Comparison of ENCODE assay signal across 1 cellular context in the genomic region with DNA sequence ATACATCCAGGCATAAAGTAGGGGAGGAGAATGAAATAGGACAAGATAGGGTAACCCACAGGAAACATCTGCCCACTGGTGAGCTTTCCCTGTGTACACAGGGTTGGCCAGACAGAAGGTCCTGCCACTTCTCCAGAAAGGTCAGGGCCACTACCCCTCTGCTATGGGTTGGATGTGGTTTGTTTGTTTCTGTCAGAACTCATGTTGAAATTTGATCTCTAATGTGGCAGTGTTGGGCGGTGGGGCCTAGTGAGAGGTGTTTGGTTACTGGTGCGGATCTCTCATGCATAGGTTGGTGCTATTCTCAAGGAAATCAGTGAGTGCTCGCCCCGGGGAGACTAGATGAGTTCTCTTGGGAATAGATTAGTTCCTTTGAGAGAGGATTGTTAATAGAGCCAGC.
A peak's percentile ranks its signal among the peaks of the same experiment; 100 is the strongest.
TF ChIP-seq lines count a peak whose summit lies in the region.

No MANE protein-coding gene starts in this region.

TF ChIP-seq in HepG2, 621 proteins besides CTCF, POLR2A, EP300 and RAD21 (continued from another document and continues in another):
- TF ChIP-seq ZNF253 (CRISPR knock-in tag; IDR thresholded peaks at IDR 0.05; ENCODE audit: borderline replicate concordance) = no peak
- no peak for TF ChIP-seq ZNF549 (CRISPR knock-in tag; IDR thresholded peaks at IDR 0.05)
- no peak for TF ChIP-seq ZMAT5 (CRISPR knock-in tag; IDR thresholded peaks at IDR 0.05; ENCODE audit: borderline replicate concordance, low read depth)
- peak; percentile 55; the same call in 1 of the 2 replicates for TF ChIP-seq ZNF331 (CRISPR knock-in tag; IDR thresholded peaks at IDR 0.05)
- TF ChIP-seq, protein P1, sequence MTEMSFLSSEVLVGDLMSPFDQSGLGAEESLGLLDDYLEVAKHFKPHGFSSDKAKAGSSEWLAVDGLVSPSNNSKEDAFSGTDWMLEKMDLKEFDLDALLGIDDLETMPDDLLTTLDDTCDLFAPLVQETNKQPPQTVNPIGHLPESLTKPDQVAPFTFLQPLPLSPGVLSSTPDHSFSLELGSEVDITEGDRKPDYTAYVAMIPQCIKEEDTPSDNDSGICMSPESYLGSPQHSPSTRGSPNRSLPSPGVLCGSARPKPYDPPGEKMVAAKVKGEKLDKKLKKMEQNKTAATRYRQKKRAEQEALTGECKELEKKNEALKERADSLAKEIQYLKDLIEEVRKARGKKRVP (CRISPR knock-in tag; IDR thresholded peaks at IDR 0.05) = peak in 1 of 2 experiments; percentile 31; a peak in 1 of 4 replicates
- no peak for TF ChIP-seq ZNF639 (CRISPR knock-in tag; conservative IDR thresholded peaks at IDR 0.05)
- TF ChIP-seq, protein P2, sequence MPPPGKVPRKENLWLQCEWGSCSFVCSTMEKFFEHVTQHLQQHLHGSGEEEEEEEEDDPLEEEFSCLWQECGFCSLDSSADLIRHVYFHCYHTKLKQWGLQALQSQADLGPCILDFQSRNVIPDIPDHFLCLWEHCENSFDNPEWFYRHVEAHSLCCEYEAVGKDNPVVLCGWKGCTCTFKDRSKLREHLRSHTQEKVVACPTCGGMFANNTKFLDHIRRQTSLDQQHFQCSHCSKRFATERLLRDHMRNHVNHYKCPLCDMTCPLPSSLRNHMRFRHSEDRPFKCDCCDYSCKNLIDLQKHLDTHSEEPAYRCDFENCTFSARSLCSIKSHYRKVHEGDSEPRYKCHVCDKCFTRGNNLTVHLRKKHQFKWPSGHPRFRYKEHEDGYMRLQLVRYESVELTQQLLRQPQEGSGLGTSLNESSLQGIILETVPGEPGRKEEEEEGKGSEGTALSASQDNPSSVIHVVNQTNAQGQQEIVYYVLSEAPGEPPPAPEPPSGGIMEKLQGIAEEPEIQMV (CRISPR knock-in tag; IDR thresholded peaks at IDR 0.05; ENCODE audit: low read depth) = 0 out of 2 replicates have a peak, but pooled peaks have one; percentile 15
- TF ChIP-seq ZNF251 (CRISPR knock-in tag; IDR thresholded peaks at IDR 0.05) = no peak
- no peak for TF ChIP-seq ZNF782 (CRISPR knock-in tag; IDR thresholded peaks at IDR 0.05; ENCODE audit: borderline replicate concordance)
- TF ChIP-seq CEBPG (CRISPR knock-in tag; IDR thresholded peaks at IDR 0.05) = peak; percentile 38; the same call in 1 of the 2 replicates
- peak; percentile 91 for TF ChIP-seq NR2F2 (IDR thresholded peaks at IDR 0.05; ENCODE audit: borderline replicate concordance, low read depth)
- no peak for TF ChIP-seq HNRNPH1 (optimal IDR thresholded peaks at IDR 0.05; ENCODE audit: low read depth, low read length)
- peak; percentile 22; the same call in 1 of the 2 replicates for TF ChIP-seq TFE3 (CRISPR knock-in tag; IDR thresholded peaks at IDR 0.05)
- TF ChIP-seq ZNF747 (CRISPR knock-in tag; IDR thresholded peaks at IDR 0.05; ENCODE audit: borderline replicate concordance) = no peak
- TF ChIP-seq HNF4G (IDR thresholded peaks at IDR 0.05; ENCODE audit: borderline replicate concordance, low read depth, low read length) = no peak
- no peak for TF ChIP-seq HNF4G (CRISPR knock-in tag; IDR thresholded peaks at IDR 0.05; ENCODE audit: borderline replicate concordance, low read depth)
- TF ChIP-seq NFIC (IDR thresholded peaks at IDR 0.05; ENCODE audit: low read length) = no peak
- 0 out of 2 replicates have a peak, but pooled peaks have one; percentile 30 for TF ChIP-seq KDM5B (CRISPR knock-in tag; IDR thresholded peaks at IDR 0.05; ENCODE audit: borderline replicate concordance)
- TF ChIP-seq RNF2 (conservative IDR thresholded peaks at IDR 0.05; ENCODE audit: low read depth) = no peak
- no peak for TF ChIP-seq NFKBIZ (CRISPR knock-in tag; IDR thresholded peaks at IDR 0.05)
- TF ChIP-seq, protein P3, sequence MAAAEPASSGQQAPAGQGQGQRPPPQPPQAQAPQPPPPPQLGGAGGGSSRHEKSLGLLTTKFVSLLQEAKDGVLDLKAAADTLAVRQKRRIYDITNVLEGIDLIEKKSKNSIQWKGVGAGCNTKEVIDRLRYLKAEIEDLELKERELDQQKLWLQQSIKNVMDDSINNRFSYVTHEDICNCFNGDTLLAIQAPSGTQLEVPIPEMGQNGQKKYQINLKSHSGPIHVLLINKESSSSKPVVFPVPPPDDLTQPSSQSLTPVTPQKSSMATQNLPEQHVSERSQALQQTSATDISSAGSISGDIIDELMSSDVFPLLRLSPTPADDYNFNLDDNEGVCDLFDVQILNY (CRISPR knock-in tag; conservative IDR thresholded peaks at IDR 0.05) = no peak
- no peak for TF ChIP-seq ADNP (CRISPR knock-in tag; IDR thresholded peaks at IDR 0.05)
- TF ChIP-seq ZBTB38 (CRISPR knock-in tag; IDR thresholded peaks at IDR 0.05) = no peak
- peak; percentile 65 for TF ChIP-seq TBX2 (CRISPR knock-in tag; IDR thresholded peaks at IDR 0.05; ENCODE audit: borderline replicate concordance)
- TF ChIP-seq FOXK2 (IDR thresholded peaks at IDR 0.05) = no peak
- peak; percentile 98 for TF ChIP-seq GATAD2A (CRISPR knock-in tag; IDR thresholded peaks at IDR 0.05)
- peak; percentile 52; the same call in 1 of the 2 replicates for TF ChIP-seq MEIS1 (CRISPR knock-in tag; IDR thresholded peaks at IDR 0.05; ENCODE audit: borderline replicate concordance)
- no peak for TF ChIP-seq ZNF567 (CRISPR knock-in tag; IDR thresholded peaks at IDR 0.05; ENCODE audit: borderline replicate concordance)
- no peak for TF ChIP-seq HIVEP1 (CRISPR knock-in tag; IDR thresholded peaks at IDR 0.05)
- TF ChIP-seq IRF2 (CRISPR knock-in tag; IDR thresholded peaks at IDR 0.05) = peak; percentile 75; the same call in 1 of the 2 replicates
- TF ChIP-seq NR2F1 (CRISPR knock-in tag; IDR thresholded peaks at IDR 0.05) = peak; percentile 94 to 96
- no peak for TF ChIP-seq KLF6 (CRISPR knock-in tag; IDR thresholded peaks at IDR 0.05)
- no peak for TF ChIP-seq PCBP2 (optimal IDR thresholded peaks at IDR 0.05; ENCODE audit: low read depth, low read length, poor library complexity, severe bottlenecking)
- no peak for TF ChIP-seq ZNF235 (CRISPR knock-in tag; IDR thresholded peaks at IDR 0.05; ENCODE audit: borderline replicate concordance)
- peak; percentile 65; the same call in 1 of the 2 replicates for TF ChIP-seq BCL6 (CRISPR knock-in tag; IDR thresholded peaks at IDR 0.05)
- no peak for TF ChIP-seq ZSCAN12 (CRISPR knock-in tag; IDR thresholded peaks at IDR 0.05)
- TF ChIP-seq KDM1A (CRISPR knock-in tag; IDR thresholded peaks at IDR 0.05) = no peak
- TF ChIP-seq MATR3 (CRISPR knock-in tag; IDR thresholded peaks at IDR 0.05) = no peak
- TF ChIP-seq, protein P4, sequence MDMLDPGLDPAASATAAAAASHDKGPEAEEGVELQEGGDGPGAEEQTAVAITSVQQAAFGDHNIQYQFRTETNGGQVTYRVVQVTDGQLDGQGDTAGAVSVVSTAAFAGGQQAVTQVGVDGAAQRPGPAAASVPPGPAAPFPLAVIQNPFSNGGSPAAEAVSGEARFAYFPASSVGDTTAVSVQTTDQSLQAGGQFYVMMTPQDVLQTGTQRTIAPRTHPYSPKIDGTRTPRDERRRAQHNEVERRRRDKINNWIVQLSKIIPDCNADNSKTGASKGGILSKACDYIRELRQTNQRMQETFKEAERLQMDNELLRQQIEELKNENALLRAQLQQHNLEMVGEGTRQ (IDR thresholded peaks at IDR 0.05; ENCODE audit: low read depth, low read length) = no peak
- TF ChIP-seq, protein P4 (CRISPR knock-in tag; IDR thresholded peaks at IDR 0.05; ENCODE audit: borderline replicate concordance) = no peak
- TF ChIP-seq MYC (CRISPR knock-in tag; IDR thresholded peaks at IDR 0.05; ENCODE audit: borderline replicate concordance) = no peak
- no peak for TF ChIP-seq ZNF512B (CRISPR knock-in tag; IDR thresholded peaks at IDR 0.05; ENCODE audit: borderline replicate concordance)
- TF ChIP-seq CBX2 (IDR thresholded peaks at IDR 0.05; ENCODE audit: low read depth, low read length) = no peak
- TF ChIP-seq CBX2 (CRISPR knock-in tag; IDR thresholded peaks at IDR 0.05; ENCODE audit: low read depth) = no peak
- TF ChIP-seq MIXL1 (CRISPR knock-in tag; IDR thresholded peaks at IDR 0.05) = peak; percentile 73; the same call in 1 of the 2 replicates
- TF ChIP-seq ZNF556 (CRISPR knock-in tag; IDR thresholded peaks at IDR 0.05; ENCODE audit: borderline replicate concordance) = peak; percentile 24; the same call in 1 of the 2 replicates
- peak; percentile 48 for TF ChIP-seq POGZ (CRISPR knock-in tag; IDR thresholded peaks at IDR 0.05)
- TF ChIP-seq IKZF4 (CRISPR knock-in tag; IDR thresholded peaks at IDR 0.05; ENCODE audit: borderline replicate concordance, low read depth, not compliant biosample characterization) = no peak
